ENCODE assay signal across 7 cellular contexts in genomic region chr17:30200661-30201060, GRCh38. TPM values are rescaled to one million over a fixed set of nuclear protein-coding genes. Genes with fewer than 3 reads are reported as not detected.
"Had no signal": no experiment of that assay in that cellular context is flagged by ENCODE, and none has a peak within 500 bp of the region (broad histone marks: within the 10 kb centered on the region; RNA-seq: fewer than 3 reads in every experiment).

No MANE protein-coding gene starts in this region.

RNA-seq across cellular contexts. Expression of gene SLC6A4, which starts 34.8 kb away (rescaled TPM):
- total RNA-seq: activated B cell treated with CpG ODN at 0.5 μM for 24 hours; activated CD4-positive, alpha-beta memory T cell treated with anti-CD3 and anti-CD28 coated beads for 36 hours; activated CD4-positive, alpha-beta T cell treated with anti-CD3 and anti-CD28 coated beads for 36 hours; activated CD4-positive, alpha-beta T cell treated with anti-CD3 and anti-CD28 coated beads, Interleukin-2, amount 10 ng/mL, durations not matched to agents 24 days and 14 days; activated CD8-positive, alpha-beta T cell treated with anti-CD3 and anti-CD28 coated beads for 36 hours; T-helper 1 cell treated with Interleukin-12 subunit alpha and Interleukin-12 subunit beta and Interleukin-4 antibody, amounts not matched to agents 30 ng/mL and 1 ng/mL, for 36 hours; T-helper 2 cell treated with Interferon-gamma antibody and Interleukin-4, amounts not matched to agents 100 ng/mL and 5 ng/mL, for 36 hours had no signal
